1 cellular context compared by ENCODE assay signal in the genomic region with DNA sequence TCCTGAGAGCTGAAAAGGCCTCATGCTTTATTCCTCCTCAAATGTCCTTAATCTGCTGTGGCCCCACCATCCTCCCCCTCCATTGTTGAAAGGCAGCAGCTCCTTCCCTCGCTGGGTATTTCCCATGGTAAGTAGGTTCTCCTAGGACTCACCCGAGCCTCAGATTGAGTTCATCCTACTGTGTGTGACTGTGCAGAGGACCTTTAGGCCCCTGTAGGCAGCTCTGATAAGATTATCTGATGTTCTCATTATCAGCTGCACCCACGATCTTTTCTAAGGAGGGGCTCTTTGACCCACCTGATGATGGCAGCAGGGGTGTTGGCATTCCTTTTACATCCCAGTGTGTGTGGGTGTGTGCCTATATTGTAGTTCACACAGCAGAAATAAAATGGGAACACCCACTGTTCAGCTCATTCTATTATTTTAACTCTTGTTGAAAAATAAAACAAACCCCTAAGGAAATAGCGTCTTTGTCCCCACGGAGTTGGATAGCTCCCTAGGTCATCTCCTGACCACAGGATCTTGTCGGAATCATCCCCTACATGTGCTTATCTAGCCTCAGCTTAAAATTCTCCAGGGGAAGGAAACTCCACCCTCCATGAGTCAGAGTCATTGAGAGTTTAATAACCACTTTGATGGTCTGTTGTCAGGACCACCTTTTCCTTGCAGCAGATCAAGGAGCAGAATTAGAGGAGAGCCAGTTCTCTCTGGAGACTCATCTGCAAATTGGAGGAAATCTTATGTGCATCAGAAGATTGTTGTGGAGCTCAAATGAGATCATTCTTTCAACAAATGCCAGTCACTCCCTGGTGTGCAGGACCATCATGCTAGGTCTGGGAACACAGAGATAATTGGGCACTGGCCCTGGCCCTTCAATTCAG.
TF ChIP-seq lines count a peak whose summit lies in the region.

No MANE protein-coding gene starts in this region.

TF ChIP-seq in K562, 482 proteins besides CTCF, POLR2A, EP300 and RAD21 (continued from another document and continues in another):
- TF ChIP-seq, protein P1, sequence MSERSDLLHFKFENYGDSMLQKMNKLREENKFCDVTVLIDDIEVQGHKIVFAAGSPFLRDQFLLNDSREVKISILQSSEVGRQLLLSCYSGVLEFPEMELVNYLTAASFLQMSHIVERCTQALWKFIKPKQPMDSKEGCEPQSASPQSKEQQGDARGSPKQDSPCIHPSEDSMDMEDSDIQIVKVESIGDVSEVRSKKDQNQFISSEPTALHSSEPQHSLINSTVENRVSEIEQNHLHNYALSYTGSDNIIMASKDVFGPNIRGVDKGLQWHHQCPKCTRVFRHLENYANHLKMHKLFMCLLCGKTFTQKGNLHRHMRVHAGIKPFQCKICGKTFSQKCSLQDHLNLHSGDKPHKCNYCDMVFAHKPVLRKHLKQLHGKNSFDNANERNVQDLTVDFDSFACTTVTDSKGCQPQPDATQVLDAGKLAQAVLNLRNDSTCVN (CRISPR knock-in tag; IDR thresholded peaks at IDR 0.05): no peak
- TF ChIP-seq FOXM1 (IDR thresholded peaks at IDR 0.05; ENCODE audit: low read depth) (peak; percentile 80), FOXM1 (CRISPR knock-in tag; IDR thresholded peaks at IDR 0.05; ENCODE audit: low read depth) (no peak), NCOR1 (IDR thresholded peaks at IDR 0.05) (peak; percentile 89), PTRF (tag; IDR thresholded peaks at IDR 0.05) (no peak), OTX1 (CRISPR knock-in tag; IDR thresholded peaks at IDR 0.05) (no peak), ADNP (tag; IDR thresholded peaks at IDR 0.05) (no peak), NR3C1 (CRISPR knock-in tag; IDR thresholded peaks at IDR 0.05) (no peak), XRCC4 (IDR thresholded peaks at IDR 0.05; ENCODE audit: extremely low read depth, insufficient read depth, insufficient read length) (no peak), WHSC1 (IDR thresholded peaks at IDR 0.05; ENCODE audit: low read length) (no peak), PML (IDR thresholded peaks at IDR 0.05; ENCODE audit: low read length) (peak; percentile 94; the same call in 1 of the 2 replicates), RCOR1 (IDR thresholded peaks at IDR 0.05; ENCODE audit: borderline replicate concordance in 1 of 2, low read depth in 2 of 2, low read length in 2 of 2) (peak; percentile 20 to 87; a peak in 3 of 4 replicates), TRIM24 (IDR thresholded peaks at IDR 0.05) (peak; percentile 53 to 64; a peak in 2 of 4 replicates), NFXL1 (CRISPR knock-in tag; IDR thresholded peaks at IDR 0.05) (no peak), ZNF384 (IDR thresholded peaks at IDR 0.05; ENCODE audit: low read depth, low read length) (no peak), SMARCC2 (IDR thresholded peaks at IDR 0.05; ENCODE audit: low read depth) (peak; percentile 94), SRSF3 (IDR thresholded peaks at IDR 0.05; ENCODE audit: insufficient read depth, low read length) (no peak), EHMT2 (IDR thresholded peaks at IDR 0.05) (peak; percentile 58), E2F3 (CRISPR knock-in tag; IDR thresholded peaks at IDR 0.05) (no peak), NR1H2 (CRISPR knock-in tag; IDR thresholded peaks at IDR 0.05) (no peak), EP400 (IDR thresholded peaks at IDR 0.05) (peak; percentile 43; the same call in 1 of the 2 replicates), LEF1 (IDR thresholded peaks at IDR 0.05) (peak; percentile 61; the same call in 1 of the 2 replicates), PCBP2 (IDR thresholded peaks at IDR 0.05; ENCODE audit: low read depth, low read length, poor library complexity, severe bottlenecking) (no peak), TAL1 (IDR thresholded peaks at IDR 0.05) (peak; percentile 89), ARNT (IDR thresholded peaks at IDR 0.05) (peak; percentile 39 to 51; a peak in 1 of 4 replicates), CTBP1 (IDR thresholded peaks at IDR 0.05; ENCODE audit: borderline replicate concordance) (peak; percentile 85)
- TF ChIP-seq, protein P2, sequence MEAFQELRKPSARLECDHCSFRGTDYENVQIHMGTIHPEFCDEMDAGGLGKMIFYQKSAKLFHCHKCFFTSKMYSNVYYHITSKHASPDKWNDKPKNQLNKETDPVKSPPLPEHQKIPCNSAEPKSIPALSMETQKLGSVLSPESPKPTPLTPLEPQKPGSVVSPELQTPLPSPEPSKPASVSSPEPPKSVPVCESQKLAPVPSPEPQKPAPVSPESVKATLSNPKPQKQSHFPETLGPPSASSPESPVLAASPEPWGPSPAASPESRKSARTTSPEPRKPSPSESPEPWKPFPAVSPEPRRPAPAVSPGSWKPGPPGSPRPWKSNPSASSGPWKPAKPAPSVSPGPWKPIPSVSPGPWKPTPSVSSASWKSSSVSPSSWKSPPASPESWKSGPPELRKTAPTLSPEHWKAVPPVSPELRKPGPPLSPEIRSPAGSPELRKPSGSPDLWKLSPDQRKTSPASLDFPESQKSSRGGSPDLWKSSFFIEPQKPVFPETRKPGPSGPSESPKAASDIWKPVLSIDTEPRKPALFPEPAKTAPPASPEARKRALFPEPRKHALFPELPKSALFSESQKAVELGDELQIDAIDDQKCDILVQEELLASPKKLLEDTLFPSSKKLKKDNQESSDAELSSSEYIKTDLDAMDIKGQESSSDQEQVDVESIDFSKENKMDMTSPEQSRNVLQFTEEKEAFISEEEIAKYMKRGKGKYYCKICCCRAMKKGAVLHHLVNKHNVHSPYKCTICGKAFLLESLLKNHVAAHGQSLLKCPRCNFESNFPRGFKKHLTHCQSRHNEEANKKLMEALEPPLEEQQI (IDR thresholded peaks at IDR 0.05): peak; percentile 72
- TF ChIP-seq, protein P3, sequence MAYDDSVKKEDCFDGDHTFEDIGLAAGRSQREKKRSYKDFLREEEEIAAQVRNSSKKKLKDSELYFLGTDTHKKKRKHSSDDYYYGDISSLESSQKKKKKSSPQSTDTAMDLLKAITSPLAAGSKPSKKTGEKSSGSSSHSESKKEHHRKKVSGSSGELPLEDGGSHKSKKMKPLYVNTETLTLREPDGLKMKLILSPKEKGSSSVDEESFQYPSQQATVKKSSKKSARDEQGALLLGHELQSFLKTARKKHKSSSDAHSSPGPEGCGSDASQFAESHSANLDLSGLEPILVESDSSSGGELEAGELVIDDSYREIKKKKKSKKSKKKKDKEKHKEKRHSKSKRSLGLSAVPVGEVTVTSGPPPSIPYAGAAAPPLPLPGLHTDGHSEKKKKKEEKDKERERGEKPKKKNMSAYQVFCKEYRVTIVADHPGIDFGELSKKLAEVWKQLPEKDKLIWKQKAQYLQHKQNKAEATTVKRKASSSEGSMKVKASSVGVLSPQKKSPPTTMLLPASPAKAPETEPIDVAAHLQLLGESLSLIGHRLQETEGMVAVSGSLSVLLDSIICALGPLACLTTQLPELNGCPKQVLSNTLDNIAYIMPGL (CRISPR knock-in tag; IDR thresholded peaks at IDR 0.05): no peak
- TF ChIP-seq, protein P4, sequence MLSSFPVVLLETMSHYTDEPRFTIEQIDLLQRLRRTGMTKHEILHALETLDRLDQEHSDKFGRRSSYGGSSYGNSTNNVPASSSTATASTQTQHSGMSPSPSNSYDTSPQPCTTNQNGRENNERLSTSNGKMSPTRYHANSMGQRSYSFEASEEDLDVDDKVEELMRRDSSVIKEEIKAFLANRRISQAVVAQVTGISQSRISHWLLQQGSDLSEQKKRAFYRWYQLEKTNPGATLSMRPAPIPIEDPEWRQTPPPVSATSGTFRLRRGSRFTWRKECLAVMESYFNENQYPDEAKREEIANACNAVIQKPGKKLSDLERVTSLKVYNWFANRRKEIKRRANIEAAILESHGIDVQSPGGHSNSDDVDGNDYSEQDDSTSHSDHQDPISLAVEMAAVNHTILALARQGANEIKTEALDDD (IDR thresholded peaks at IDR 0.05): no peak
- TF ChIP-seq, protein P5, sequence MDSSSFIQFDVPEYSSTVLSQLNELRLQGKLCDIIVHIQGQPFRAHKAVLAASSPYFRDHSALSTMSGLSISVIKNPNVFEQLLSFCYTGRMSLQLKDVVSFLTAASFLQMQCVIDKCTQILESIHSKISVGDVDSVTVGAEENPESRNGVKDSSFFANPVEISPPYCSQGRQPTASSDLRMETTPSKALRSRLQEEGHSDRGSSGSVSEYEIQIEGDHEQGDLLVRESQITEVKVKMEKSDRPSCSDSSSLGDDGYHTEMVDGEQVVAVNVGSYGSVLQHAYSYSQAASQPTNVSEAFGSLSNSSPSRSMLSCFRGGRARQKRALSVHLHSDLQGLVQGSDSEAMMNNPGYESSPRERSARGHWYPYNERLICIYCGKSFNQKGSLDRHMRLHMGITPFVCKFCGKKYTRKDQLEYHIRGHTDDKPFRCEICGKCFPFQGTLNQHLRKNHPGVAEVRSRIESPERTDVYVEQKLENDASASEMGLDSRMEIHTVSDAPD (CRISPR knock-in tag; IDR thresholded peaks at IDR 0.05): no peak
- TF ChIP-seq, protein P6, sequence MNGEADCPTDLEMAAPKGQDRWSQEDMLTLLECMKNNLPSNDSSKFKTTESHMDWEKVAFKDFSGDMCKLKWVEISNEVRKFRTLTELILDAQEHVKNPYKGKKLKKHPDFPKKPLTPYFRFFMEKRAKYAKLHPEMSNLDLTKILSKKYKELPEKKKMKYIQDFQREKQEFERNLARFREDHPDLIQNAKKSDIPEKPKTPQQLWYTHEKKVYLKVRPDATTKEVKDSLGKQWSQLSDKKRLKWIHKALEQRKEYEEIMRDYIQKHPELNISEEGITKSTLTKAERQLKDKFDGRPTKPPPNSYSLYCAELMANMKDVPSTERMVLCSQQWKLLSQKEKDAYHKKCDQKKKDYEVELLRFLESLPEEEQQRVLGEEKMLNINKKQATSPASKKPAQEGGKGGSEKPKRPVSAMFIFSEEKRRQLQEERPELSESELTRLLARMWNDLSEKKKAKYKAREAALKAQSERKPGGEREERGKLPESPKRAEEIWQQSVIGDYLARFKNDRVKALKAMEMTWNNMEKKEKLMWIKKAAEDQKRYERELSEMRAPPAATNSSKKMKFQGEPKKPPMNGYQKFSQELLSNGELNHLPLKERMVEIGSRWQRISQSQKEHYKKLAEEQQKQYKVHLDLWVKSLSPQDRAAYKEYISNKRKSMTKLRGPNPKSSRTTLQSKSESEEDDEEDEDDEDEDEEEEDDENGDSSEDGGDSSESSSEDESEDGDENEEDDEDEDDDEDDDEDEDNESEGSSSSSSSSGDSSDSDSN (IDR thresholded peaks at IDR 0.05; ENCODE audit: borderline replicate concordance in 1 of 2, low read depth in 2 of 2, low read length in 2 of 2): 0 out of 4 replicates have a peak, but pooled peaks have one; percentile 26 to 53
- TF ChIP-seq, protein P7, sequence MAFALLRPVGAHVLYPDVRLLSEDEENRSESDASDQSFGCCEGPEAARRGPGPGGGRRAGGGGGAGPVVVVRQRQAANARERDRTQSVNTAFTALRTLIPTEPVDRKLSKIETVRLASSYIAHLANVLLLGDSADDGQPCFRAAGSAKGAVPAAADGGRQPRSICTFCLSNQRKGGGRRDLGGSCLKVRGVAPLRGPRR (CRISPR knock-in tag; IDR thresholded peaks at IDR 0.05): no peak
- TF ChIP-seq, protein P8, sequence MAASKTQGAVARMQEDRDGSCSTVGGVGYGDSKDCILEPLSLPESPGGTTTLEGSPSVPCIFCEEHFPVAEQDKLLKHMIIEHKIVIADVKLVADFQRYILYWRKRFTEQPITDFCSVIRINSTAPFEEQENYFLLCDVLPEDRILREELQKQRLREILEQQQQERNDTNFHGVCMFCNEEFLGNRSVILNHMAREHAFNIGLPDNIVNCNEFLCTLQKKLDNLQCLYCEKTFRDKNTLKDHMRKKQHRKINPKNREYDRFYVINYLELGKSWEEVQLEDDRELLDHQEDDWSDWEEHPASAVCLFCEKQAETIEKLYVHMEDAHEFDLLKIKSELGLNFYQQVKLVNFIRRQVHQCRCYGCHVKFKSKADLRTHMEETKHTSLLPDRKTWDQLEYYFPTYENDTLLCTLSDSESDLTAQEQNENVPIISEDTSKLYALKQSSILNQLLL (CRISPR knock-in tag; IDR thresholded peaks at IDR 0.05; ENCODE audit: borderline replicate concordance): no peak
- TF ChIP-seq, protein P9, sequence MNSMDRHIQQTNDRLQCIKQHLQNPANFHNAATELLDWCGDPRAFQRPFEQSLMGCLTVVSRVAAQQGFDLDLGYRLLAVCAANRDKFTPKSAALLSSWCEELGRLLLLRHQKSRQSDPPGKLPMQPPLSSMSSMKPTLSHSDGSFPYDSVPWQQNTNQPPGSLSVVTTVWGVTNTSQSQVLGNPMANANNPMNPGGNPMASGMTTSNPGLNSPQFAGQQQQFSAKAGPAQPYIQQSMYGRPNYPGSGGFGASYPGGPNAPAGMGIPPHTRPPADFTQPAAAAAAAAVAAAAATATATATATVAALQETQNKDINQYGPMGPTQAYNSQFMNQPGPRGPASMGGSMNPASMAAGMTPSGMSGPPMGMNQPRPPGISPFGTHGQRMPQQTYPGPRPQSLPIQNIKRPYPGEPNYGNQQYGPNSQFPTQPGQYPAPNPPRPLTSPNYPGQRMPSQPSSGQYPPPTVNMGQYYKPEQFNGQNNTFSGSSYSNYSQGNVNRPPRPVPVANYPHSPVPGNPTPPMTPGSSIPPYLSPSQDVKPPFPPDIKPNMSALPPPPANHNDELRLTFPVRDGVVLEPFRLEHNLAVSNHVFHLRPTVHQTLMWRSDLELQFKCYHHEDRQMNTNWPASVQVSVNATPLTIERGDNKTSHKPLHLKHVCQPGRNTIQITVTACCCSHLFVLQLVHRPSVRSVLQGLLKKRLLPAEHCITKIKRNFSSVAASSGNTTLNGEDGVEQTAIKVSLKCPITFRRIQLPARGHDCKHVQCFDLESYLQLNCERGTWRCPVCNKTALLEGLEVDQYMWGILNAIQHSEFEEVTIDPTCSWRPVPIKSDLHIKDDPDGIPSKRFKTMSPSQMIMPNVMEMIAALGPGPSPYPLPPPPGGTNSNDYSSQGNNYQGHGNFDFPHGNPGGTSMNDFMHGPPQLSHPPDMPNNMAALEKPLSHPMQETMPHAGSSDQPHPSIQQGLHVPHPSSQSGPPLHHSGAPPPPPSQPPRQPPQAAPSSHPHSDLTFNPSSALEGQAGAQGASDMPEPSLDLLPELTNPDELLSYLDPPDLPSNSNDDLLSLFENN (IDR thresholded peaks at IDR 0.05; ENCODE audit: low read depth in 2 of 2, low read length in 2 of 2): peak in 1 of 2 experiments; percentile 76; a peak in 1 of 4 replicates
- TF ChIP-seq, protein P10, sequence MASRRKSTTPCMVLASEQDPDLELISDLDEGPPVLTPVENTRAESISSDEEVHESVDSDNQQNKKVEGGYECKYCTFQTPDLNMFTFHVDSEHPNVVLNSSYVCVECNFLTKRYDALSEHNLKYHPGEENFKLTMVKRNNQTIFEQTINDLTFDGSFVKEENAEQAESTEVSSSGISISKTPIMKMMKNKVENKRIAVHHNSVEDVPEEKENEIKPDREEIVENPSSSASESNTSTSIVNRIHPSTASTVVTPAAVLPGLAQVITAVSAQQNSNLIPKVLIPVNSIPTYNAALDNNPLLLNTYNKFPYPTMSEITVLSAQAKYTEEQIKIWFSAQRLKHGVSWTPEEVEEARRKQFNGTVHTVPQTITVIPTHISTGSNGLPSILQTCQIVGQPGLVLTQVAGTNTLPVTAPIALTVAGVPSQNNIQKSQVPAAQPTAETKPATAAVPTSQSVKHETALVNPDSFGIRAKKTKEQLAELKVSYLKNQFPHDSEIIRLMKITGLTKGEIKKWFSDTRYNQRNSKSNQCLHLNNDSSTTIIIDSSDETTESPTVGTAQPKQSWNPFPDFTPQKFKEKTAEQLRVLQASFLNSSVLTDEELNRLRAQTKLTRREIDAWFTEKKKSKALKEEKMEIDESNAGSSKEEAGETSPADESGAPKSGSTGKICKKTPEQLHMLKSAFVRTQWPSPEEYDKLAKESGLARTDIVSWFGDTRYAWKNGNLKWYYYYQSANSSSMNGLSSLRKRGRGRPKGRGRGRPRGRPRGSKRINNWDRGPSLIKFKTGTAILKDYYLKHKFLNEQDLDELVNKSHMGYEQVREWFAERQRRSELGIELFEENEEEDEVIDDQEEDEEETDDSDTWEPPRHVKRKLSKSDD (conservative IDR thresholded peaks at IDR 0.05; ENCODE audit: low read length): no peak
